In the genomic region with DNA sequence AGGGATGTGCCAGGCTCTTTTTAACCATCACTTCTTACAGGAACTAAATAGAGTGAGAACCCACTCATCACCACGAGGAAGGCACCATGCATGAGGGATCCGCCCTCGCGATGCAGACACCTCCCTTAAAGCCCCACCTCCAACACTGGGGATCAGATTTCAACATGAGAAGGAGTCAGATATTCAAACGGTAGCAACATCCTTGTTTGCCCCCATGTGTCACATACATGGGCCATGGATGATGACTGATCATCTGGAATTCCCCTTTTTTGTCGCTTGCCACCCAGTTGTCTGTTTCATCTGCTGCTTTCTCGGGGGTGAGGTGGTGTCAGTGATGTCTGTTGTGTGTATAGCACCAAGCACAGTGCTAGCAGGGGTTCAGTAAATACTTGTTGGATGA, we compare ENCODE assay signal across 9 cellular contexts. TPM values are rescaled to one million over a fixed set of nuclear protein-coding genes. Genes with fewer than 3 reads are reported as not detected.
DNase-seq lines count a peak whose midpoint lies in the region; ATAC-seq, FAIRE-seq and TF ChIP-seq lines count a peak whose summit lies in the region.
"Had no signal": no experiment of that assay in that cellular context is flagged by ENCODE, and none has a peak within 500 bp of the region (broad histone marks: within the 10 kb centered on the region; RNA-seq: fewer than 3 reads in every experiment).

No MANE protein-coding gene starts in this region.

- CTCF ChIA-PET in SK-N-SH (lab: Yijun Ruan, JAX), result no interaction called here

- H3K27ac ChIP-seq in WERI-Rb-1 (no peak overlapping the region), SK-N-SH (ENCODE audit: low read depth in 2 of 2, low read length in 1 of 2) (no peak overlapping the region; a peak in 1 of 4 replicates), neuronal stem cell (replicated peaks; ENCODE audit: low read length) (no peak overlapping the region)

- H3K23ac ChIP-seq in neuronal stem cell (ENCODE audit: low read depth, low read length, poor library complexity), result no peak overlapping the region

- peaks cover 76% of the 10 kb centered on the region for H3K79me2 ChIP-seq in SK-N-SH (ENCODE audit: insufficient read depth)

- H4K8ac ChIP-seq in neuronal stem cell (ENCODE audit: low read depth, low read length), result no peak overlapping the region

- no peak overlapping the region for H2BK120ac ChIP-seq in neuronal stem cell (ENCODE audit: low read depth, low read length)

- H3F3A ChIP-seq in SK-N-SH (replicated peaks; ENCODE audit: insufficient read depth), result no peaks in the 10 kb centered on the region

- H2BK12ac ChIP-seq in neuronal stem cell (ENCODE audit: low read length), result no peak overlapping the region

- no peak overlapping the region for H2BK15ac ChIP-seq in neuronal stem cell (ENCODE audit: low read length)

- H3K4me1 Mint-ChIP-seq in stimulated activated naive CD8-positive, alpha-beta T cell treated with anti-CD3 and anti-CD28 coated beads, Interleukin-15, amount 100 ng/mL, for 72 hours, result peaks cover 100% of the 10 kb centered on the region

- H3K9me2 ChIP-seq in SK-N-SH, result no peaks in the 10 kb centered on the region

- no peak for TF ChIP-seq RAD21 in SK-N-SH (IDR thresholded peaks at IDR 0.05; ENCODE audit: low read length)

- WGBS in SK-N-SH (ENCODE audit: low lambda C conversion rate), result 91% methylated on average over 7 of the region's 7 CpGs
- no CpG with 5 or more reads among the region's 7 CpGs for WGBS in neuronal stem cell (ENCODE audit: extremely low coverage in 2 of 2, insufficient read length in 2 of 2, insufficient replicate concordance in 1 of 2), 2 donors

- no peak for TF ChIP-seq EP300 in SK-N-SH (IDR thresholded peaks at IDR 0.05; ENCODE audit: borderline replicate concordance in 1 of 2, low read depth in 1 of 2, low read length in 1 of 2)

- peak overlapping the region; percentile 81 to 93 for H3K27ac Mint-ChIP-seq in stimulated activated naive CD8-positive, alpha-beta T cell treated with anti-CD3 and anti-CD28 coated beads, Interleukin-15, amount 100 ng/mL, for 72 hours

- H3K79me1 ChIP-seq in neuronal stem cell (ENCODE audit: low read depth, low read length), result peaks cover 2% of the 10 kb centered on the region

- no peak for FAIRE-seq in bronchial epithelial cell (lab: Jason Lieb, UNC)
- FAIRE-seq: colon had no signal

- peak overlapping the region; percentile 69 to 77 for H3K4me3 Mint-ChIP-seq in stimulated activated naive CD8-positive, alpha-beta T cell treated with anti-CD3 and anti-CD28 coated beads, Interleukin-15, amount 100 ng/mL, for 72 hours

- H4K20me1 ChIP-seq in SK-N-SH (ENCODE audit: insufficient read depth), result peaks cover 71% of the 10 kb centered on the region

- ATAC-seq in GM18499 (IDR thresholded peaks at IDR 0.05; ENCODE audit: insufficient read depth, unreplicated experiment) (peak; percentile 56), HG02610 (IDR thresholded peaks at IDR 0.05; ENCODE audit: unreplicated experiment) (peak; percentile 68)
- peak; percentile 84 for ATAC-seq in stimulated activated naive CD8-positive, alpha-beta T cell treated with anti-CD3 and anti-CD28 coated beads, Interleukin-15, amount 100 ng/mL, for 72 hours

- no peaks in the 10 kb centered on the region for H3K27me3 ChIP-seq in bronchial epithelial cell (ENCODE audit: control insufficient read depth, insufficient read depth, low read length)
- no peaks in the 10 kb centered on the region for H3K27me3 ChIP-seq in WERI-Rb-1 (ENCODE audit: insufficient read depth, low read depth, severe bottlenecking)
- no peaks in the 10 kb centered on the region for H3K27me3 ChIP-seq in SK-N-SH (ENCODE audit: insufficient read depth)
- H3K27me3 ChIP-seq in neuronal stem cell (ENCODE audit: control insufficient read depth in 3 of 3, insufficient read depth in 3 of 3, low read depth in 1 of 3, low read length in 3 of 3), result no peaks in the 10 kb centered on the region

- no peak overlapping the region for H3K4me2 ChIP-seq in SK-N-SH
- no peak overlapping the region for H3K4me2 ChIP-seq in neuronal stem cell (ENCODE audit: insufficient read depth, low read length, poor library complexity, severe bottlenecking)

- TF ChIP-seq CTCF in bronchial epithelial cell (IDR thresholded peaks at IDR 0.05; ENCODE audit: insufficient read depth, low read length, severe bottlenecking) (no peak), WERI-Rb-1 (IDR thresholded peaks at IDR 0.05; ENCODE audit: low read depth, low read length) (no peak), SK-N-SH (IDR thresholded peaks at IDR 0.05) (no peak)

- H3K9ac ChIP-seq in SK-N-SH, result no peak overlapping the region
- H3K9ac ChIP-seq in neuronal stem cell (ENCODE audit: low read depth, low read length, poor library complexity), result no peak overlapping the region

- H3K9me3 ChIP-seq in WERI-Rb-1 (ENCODE audit: severe bottlenecking), result no peaks in the 10 kb centered on the region
- no peaks in the 10 kb centered on the region for H3K9me3 ChIP-seq in SK-N-SH
- peaks cover 0 to 13% of the 10 kb centered on the region in 2 donors for H3K9me3 ChIP-seq in neuronal stem cell (replicated peaks in 1 of 2; ENCODE audit: control insufficient read depth in 2 of 2, insufficient read depth in 1 of 2, low read depth in 1 of 2, low read length in 2 of 2)

- no peak overlapping the region for H3K4ac ChIP-seq in neuronal stem cell (ENCODE audit: low read length)

- no peaks in the 10 kb centered on the region for H3K27me3 Mint-ChIP-seq in stimulated activated naive CD8-positive, alpha-beta T cell treated with anti-CD3 and anti-CD28 coated beads, Interleukin-15, amount 100 ng/mL, for 72 hours

- no peak overlapping the region for H2AK5ac ChIP-seq in neuronal stem cell (ENCODE audit: low read depth, low read length)

- H2AFZ ChIP-seq in SK-N-SH (ENCODE audit: low read depth) (no peak overlapping the region), neuronal stem cell (ENCODE audit: low read length) (no peak overlapping the region)

- peaks cover 1% of the 10 kb centered on the region for H3K36me3 ChIP-seq in bronchial epithelial cell (ENCODE audit: control insufficient read depth, insufficient read depth, low read length)
- no peaks in the 10 kb centered on the region for H3K36me3 ChIP-seq in WERI-Rb-1
- H3K36me3 ChIP-seq in SK-N-SH (replicated peaks in 1 of 2; ENCODE audit: control insufficient read depth in 1 of 2, insufficient read depth in 2 of 2, low read length in 1 of 2), result no peaks in the 10 kb centered on the region
- H3K36me3 ChIP-seq in neuronal stem cell (replicated peaks in 1 of 2; ENCODE audit: control insufficient read depth in 2 of 2, insufficient read depth in 2 of 2, low read length in 2 of 2), result peaks cover 4 to 19% of the 10 kb centered on the region in 2 donors

- no peak overlapping the region for H3K14ac ChIP-seq in neuronal stem cell (ENCODE audit: low read length)

- H3K18ac ChIP-seq in neuronal stem cell (ENCODE audit: low read length), result no peak overlapping the region

- H3K4me1 ChIP-seq in SK-N-SH (ENCODE audit: control insufficient read depth in 1 of 2, insufficient read depth in 2 of 2, low read depth in 1 of 2, low read length in 1 of 2) (peaks cover 21 to 37% of the 10 kb centered on the region in 2 experiments; a peak in 3 of 4 replicates), neuronal stem cell (ENCODE audit: control insufficient read depth in 2 of 2, insufficient read depth in 1 of 2, low read depth in 1 of 2, low read length in 2 of 2) (peaks cover under 1 to 11% of the 10 kb centered on the region in 2 donors)

- peak; percentile 42 for DNase-seq in RPMI8226
- peak; percentile 40 for DNase-seq in bronchial epithelial cell (ENCODE audit: low read depth)
- DNase-seq in stimulated activated naive CD8-positive, alpha-beta T cell treated with anti-CD3 and anti-CD28 coated beads, Interleukin-15, amount 100 ng/mL, for 72 hours, result peak; percentile 71 to 83
- no peak for DNase-seq in WERI-Rb-1
- no peak for DNase-seq in SK-N-SH
- DNase-seq in neuronal stem cell (ENCODE audit: low spot score), result no peak

- H3K9me3 Mint-ChIP-seq in stimulated activated naive CD8-positive, alpha-beta T cell treated with anti-CD3 and anti-CD28 coated beads, Interleukin-15, amount 100 ng/mL, for 72 hours, result no peaks in the 10 kb centered on the region

- no peak overlapping the region for H4K91ac ChIP-seq in neuronal stem cell (ENCODE audit: low read depth, low read length, poor library complexity)

- H2BK5ac ChIP-seq in neuronal stem cell (ENCODE audit: low read length), result no peak overlapping the region

- POLR2A ChIA-PET in SK-N-SH (lab: Yijun Ruan, JAX), result no interaction called here

- H3K4me3 ChIP-seq in bronchial epithelial cell (ENCODE audit: low read depth, low read length), result no peak overlapping the region
- H3K4me3 ChIP-seq in WERI-Rb-1 (ENCODE audit: low read depth, low read length), result no peak overlapping the region
- H3K4me3 ChIP-seq in SK-N-SH (ENCODE audit: low read depth in 2 of 2, low read length in 1 of 2), result no peak overlapping the region
- H3K4me3 ChIP-seq in neuronal stem cell (ENCODE audit: low read length in 2 of 2), result no peak overlapping the region

TF ChIP-seq in SK-N-SH, 30 proteins besides CTCF, POLR2A, EP300 and RAD21:
- TF ChIP-seq TEAD4 (IDR thresholded peaks at IDR 0.05; ENCODE audit: borderline replicate concordance, insufficient read depth), result no peak
- TF ChIP-seq GATA2 (CRISPR knock-in tag; IDR thresholded peaks at IDR 0.05), result no peak
- no peak for TF ChIP-seq USF2 (IDR thresholded peaks at IDR 0.05; ENCODE audit: borderline replicate concordance, low read depth, low read length)
- TF ChIP-seq FOSL2 (IDR thresholded peaks at IDR 0.05; ENCODE audit: borderline replicate concordance, low read depth), result no peak
- TF ChIP-seq EZH2phosphoT487 (IDR thresholded peaks at IDR 0.05; ENCODE audit: borderline replicate concordance, low read depth), result no peak
- no peak for TF ChIP-seq GABPA (IDR thresholded peaks at IDR 0.05; ENCODE audit: low read depth)
- no peak for TF ChIP-seq MAX (IDR thresholded peaks at IDR 0.05; ENCODE audit: low read depth)
- TF ChIP-seq NRF1 (IDR thresholded peaks at IDR 0.05; ENCODE audit: low read depth, low read length), result no peak
- TF ChIP-seq SIN3A (IDR thresholded peaks at IDR 0.05; ENCODE audit: borderline replicate concordance, low read depth, low read length), result no peak

RNA-seq across cellular contexts. Expression of gene NCK2, which starts 57.9 kb away (rescaled TPM):
- 90.0 and 99.3 TPM in 2 replicates for total RNA-seq in bronchial epithelial cell
- 31.9 and 42.8 TPM in 2 replicates for polyA plus RNA-seq in SK-N-SH (2012; rRNA removed)
- 32.8 and 43.8 TPM in 2 replicates for polyA plus RNA-seq in SK-N-SH (2012; cell fraction: cytosol; rRNA removed)
- polyA plus RNA-seq in SK-N-SH (2012; cell fraction: nucleus; rRNA removed), result 9.3 and 13.0 TPM in 2 replicates
- 37.1 TPM for polyA plus RNA-seq in neuronal stem cell (2013, experiment 1 of 2)
- polyA plus RNA-seq in neuronal stem cell (2013, experiment 2 of 2), result 37.6 TPM

Comparison
In these comparisons a context has a peak if more than half of its experiments do, and no peak if none do; other contexts are left out.
1. DNase-seq: peak in RPMI8226 (single experiment), bronchial epithelial cell (single experiment) and stimulated activated naive CD8-positive, alpha-beta T cell treated with anti-CD3 and anti-CD28 coated beads, Interleukin-15, amount 100 ng/mL, for 72 hours (2 of 2); none in WERI-Rb-1 (single experiment), SK-N-SH (single experiment) and neuronal stem cell (single experiment).
2. Peak in every context shown above with its lines, with median percentiles within 50 percentile points of each other: ATAC-seq.